Comparison of ENCODE assay signal across 7 cellular contexts in the genomic region with DNA sequence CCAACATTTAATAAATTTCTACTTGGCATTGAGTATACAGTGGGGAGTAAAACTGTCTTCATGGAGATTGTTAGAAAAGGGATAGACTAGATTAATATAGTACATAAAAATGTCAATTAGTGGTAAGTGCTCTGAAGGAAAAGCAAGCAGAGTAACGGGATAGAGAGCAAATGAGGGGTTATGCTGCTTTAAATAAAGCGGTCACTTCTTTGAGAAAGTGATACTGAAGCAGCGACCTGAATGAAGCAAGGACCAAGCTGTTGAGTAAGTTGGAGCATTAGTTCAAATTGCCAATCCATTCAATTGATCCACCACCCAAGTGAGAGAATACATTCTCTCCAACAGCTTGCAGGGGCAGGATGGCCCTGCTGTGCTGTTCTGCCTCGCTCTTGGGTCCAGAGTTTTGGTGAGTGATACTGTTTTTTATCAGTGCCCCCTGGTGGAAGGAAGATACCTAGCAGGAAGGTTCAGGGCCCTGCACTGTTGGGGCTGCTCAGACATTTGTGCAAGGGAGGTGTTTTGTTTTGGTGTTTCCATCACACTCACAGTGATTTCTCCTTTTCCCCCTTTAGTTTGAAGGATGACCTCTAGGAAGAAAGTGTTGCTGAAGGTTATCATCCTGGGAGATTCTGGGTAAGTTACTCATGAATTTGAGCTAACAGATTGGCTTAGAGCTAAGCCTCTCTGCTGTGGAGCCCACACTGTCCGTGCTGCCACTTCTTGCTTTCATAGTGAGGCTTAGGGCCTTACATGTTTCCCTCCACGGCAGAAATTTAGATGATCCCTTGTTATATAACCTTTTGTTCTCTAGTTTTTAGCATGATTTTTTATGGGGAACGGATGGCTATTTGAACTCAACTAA.
DNase-seq lines count a peak whose midpoint lies in the region; ATAC-seq and TF ChIP-seq lines count a peak whose summit lies in the region.

No MANE protein-coding gene starts in this region.

- peaks cover 35% of the 10 kb centered on the region for H3K4me1 Mint-ChIP-seq in T-helper 17 cell

- H3K27ac ChIP-seq in smooth muscle cell (ENCODE audit: low read depth) = peak overlapping the region; percentile 79

- H3K4me3 ChIP-seq in GM12865 (ENCODE audit: low read depth, low read length) (no peak overlapping the region), smooth muscle cell (no peak overlapping the region)

- H3K36me3 ChIP-seq in smooth muscle cell (ENCODE audit: low read depth) = peaks cover 20% of the 10 kb centered on the region

- no peak overlapping the region for H2AFZ ChIP-seq in smooth muscle cell (ENCODE audit: low read depth)

- no peaks in the 10 kb centered on the region for H3K27me3 ChIP-seq in smooth muscle cell (ENCODE audit: low read depth)

- H3K36me3 Mint-ChIP-seq in T-helper 17 cell (ENCODE audit: low read depth) = peaks cover 8% of the 10 kb centered on the region

- H3K4me1 ChIP-seq in smooth muscle cell (ENCODE audit: low read depth) = peaks cover 5% of the 10 kb centered on the region

- H3K27me3 Mint-ChIP-seq in T-helper 17 cell = no peaks in the 10 kb centered on the region

- peaks cover 19% of the 10 kb centered on the region for H3F3A ChIP-seq in smooth muscle cell (ENCODE audit: low read depth)

- H3K27ac Mint-ChIP-seq in T-helper 17 cell = peak overlapping the region; percentile 80

- DNase-seq in GM12865 (ENCODE audit: low read depth) = peak; percentile 80
- peak; percentile 15 for DNase-seq in NCI-H128 (lab: John Stamatoyannopoulos, UW; ENCODE audit: unreplicated experiment)
- DNase-seq in T-helper 17 cell = peak; percentile 23 to 50 (median 37)
- DNase-seq in astrocyte of the hippocampus (ENCODE audit: low read depth, low spot score) = peak; percentile 79
- DNase-seq in iPS DF 4.7 (ENCODE audit: extremely low read depth, low spot score) = peak; percentile 46
- no peak for DNase-seq in smooth muscle cell (lab: John Stamatoyannopoulos, UW; ENCODE audit: unreplicated experiment)

- TF ChIP-seq CTCF in GM12865 (IDR thresholded peaks at IDR 0.05; ENCODE audit: insufficient read depth, low read depth, low read length, missing control alignments) (peak; percentile 77), smooth muscle cell (IDR thresholded peaks at IDR 0.05; ENCODE audit: borderline replicate concordance, insufficient read depth, poor library complexity, severe bottlenecking) (peak; percentile 71)

- no peak overlapping the region for H3K4me3 Mint-ChIP-seq in T-helper 17 cell

- peaks cover 73% of the 10 kb centered on the region for H4K20me1 ChIP-seq in smooth muscle cell (ENCODE audit: low read depth)

- peak overlapping the region; percentile 67 for H3K4me2 ChIP-seq in smooth muscle cell

- H3K9me3 ChIP-seq in T-helper 17 cell (ENCODE audit: control insufficient read depth, low read length, poor library complexity, severe bottlenecking) (no peaks in the 10 kb centered on the region), smooth muscle cell (replicated peaks; ENCODE audit: low read depth) (no peaks in the 10 kb centered on the region)

- H3K9ac ChIP-seq in smooth muscle cell (ENCODE audit: low read depth) = no peak overlapping the region

- WGBS in smooth muscle cell (ENCODE audit: low lambda C conversion rate) = 57% methylated on average over 7 of the region's 7 CpGs

- ATAC-seq in HG02571 (IDR thresholded peaks at IDR 0.05; ENCODE audit: unreplicated experiment) (peak; percentile 81), T-helper 17 cell (peak; percentile 97)

- peaks cover 55% of the 10 kb centered on the region for H3K79me2 ChIP-seq in smooth muscle cell (ENCODE audit: low read depth)
